ENCODE assay signal across 31 cellular contexts in genomic region chr20:40010483-40010882, GRCh38.
DNase-seq lines count a peak whose midpoint lies in the region; ATAC-seq and TF ChIP-seq lines count a peak whose summit lies in the region.
"Had no signal": no experiment of that assay in that cellular context is flagged by ENCODE, and none has a peak within 500 bp of the region (broad histone marks: within the 10 kb centered on the region; RNA-seq: fewer than 3 reads in every experiment).

No MANE protein-coding gene starts in this region.

- H3K27ac ChIP-seq in testis = no peak overlapping the region
- H3K27ac ChIP-seq: colonic mucosa, esophagus muscularis mucosa, neutrophil, spleen, suprapubic skin, VCaP had no signal

- no peaks in the 10 kb centered on the region for H3K4me1 ChIP-seq in testis
- H3K4me1 ChIP-seq: colonic mucosa, esophagus muscularis mucosa, spleen, suprapubic skin had no signal

- no peak for TF ChIP-seq POLR2A in testis (IDR thresholded peaks at IDR 0.05)

- no peak for TF ChIP-seq CTCF in testis (IDR thresholded peaks at IDR 0.05)

- H3K27me3 ChIP-seq in testis = no peaks in the 10 kb centered on the region
- H3K27me3 ChIP-seq: colonic mucosa, esophagus muscularis mucosa, neutrophil, spleen, suprapubic skin had no signal

- intact Hi-C loops in testis (cut with DNase I; ENCODE audit: low total_unique reads) = no loop called here

- 45% methylated on average over 2 of the region's 2 CpGs; no CpG with 5 or more reads in 1 of the 2 donors for WGBS in testis, 2 donors

- no peak overlapping the region for H3K4me3 ChIP-seq in testis
- H3K4me3 ChIP-seq: colonic mucosa, esophagus muscularis mucosa, spleen, suprapubic skin had no signal

- H3K9me3 ChIP-seq in testis = no peaks in the 10 kb centered on the region
- H3K9me3 ChIP-seq: colonic mucosa, esophagus muscularis mucosa, neutrophil, spleen, suprapubic skin had no signal

- no peaks in the 10 kb centered on the region for H3K36me3 ChIP-seq in testis (ENCODE audit: low read depth, missing control alignments)
- H3K36me3 ChIP-seq: colonic mucosa, esophagus muscularis mucosa, neutrophil, spleen, suprapubic skin had no signal

- no peak for ATAC-seq in HG03139 (IDR thresholded peaks at IDR 0.05; ENCODE audit: unreplicated experiment)
- ATAC-seq: left cardiac atrium; SK-N-SH treated with all-trans-retinoic acid at 6 μM for 48 hours; stimulated activated memory B cell treated with anti-CD40 and anti-IgM and Interleukin-4, amounts not matched to agents 10 μg/mL and 1 μg/mL and 100 μg/mL, for 72 hours had no signal

- peak; percentile 82 for DNase-seq in EL
- peak; percentile 61 for DNase-seq in T1000 (lab: John Stamatoyannopoulos, UW)
- peak; percentile 20 for DNase-seq in kidney tubule cell (ENCODE audit: low spot score)
- peak; percentile 15 for DNase-seq in testis
- DNase-seq in HCEC 1CT = no peak
- no peak for DNase-seq in NCI-H2081 treated with DMSO at 0.1 percent for 48 hours (lab: John Stamatoyannopoulos, UW)
- DNase-seq: activated CD4-positive, alpha-beta T cell treated with anti-CD3 and anti-CD28 coated beads for 48 hours; activated naive CD4-positive, alpha-beta T cell treated with anti-CD3 and anti-CD28 coated beads for 36 hours; activated T-cell treated with anti-CD3 and anti-CD28 coated beads, Interleukin-2, amount 50 U/mL, for 48 hours; amniotic stem cell; CD4-positive, alpha-beta memory T cell; colonic mucosa; effector memory CD4-positive, alpha-beta T cell; GDM1; GOT3; Karpas-422; left cardiac atrium; NCI-H187 treated with DMSO at 0.1 percent for 48 hours; NCI-H2227 treated with DMSO at 0.1 percent for 48 hours; NCI-H69; RPMI8226; spleen; stimulated activated CD4-positive, alpha-beta T cell treated with anti-CD3 and anti-CD28 coated beads, Interleukin-4, amount 100 ng/mL, for 1 hour; T-helper 2 cell had no signal

Comparison
In these comparisons a context has a peak if more than half of its experiments do, and no peak if none do; other contexts are left out.
1. DNase-seq: peak in EL (single experiment), T1000 (single experiment), kidney tubule cell (single experiment) and testis (single experiment); none in HCEC 1CT (single experiment) and NCI-H2081 treated with DMSO at 0.1 percent for 48 hours (single experiment).